ENCODE assay signal across 31 cellular contexts in genomic region chr20:10741060-10741459, GRCh38.
DNase-seq lines count a peak whose midpoint lies in the region; ATAC-seq and TF ChIP-seq lines count a peak whose summit lies in the region.
"Had no signal": no experiment of that assay in that cellular context is flagged by ENCODE, and none has a peak within 500 bp of the region (broad histone marks: within the 10 kb centered on the region; RNA-seq: fewer than 3 reads in every experiment).

No MANE protein-coding gene starts in this region.

- WGBS in esophagus squamous epithelium, 2 donors = 57 to 58% methylated on average over 5 of the region's 5 CpGs
- WGBS in liver = 44% methylated on average over 5 of the region's 5 CpGs
- WGBS in smooth muscle cell (ENCODE audit: low lambda C conversion rate) = 80% methylated on average over 5 of the region's 5 CpGs

- TF ChIP-seq CTCF in esophagus squamous epithelium (IDR thresholded peaks at IDR 0.05) (no peak), liver (IDR thresholded peaks at IDR 0.05; ENCODE audit: low read depth, low read length, missing input control) (no peak), smooth muscle cell (IDR thresholded peaks at IDR 0.05; ENCODE audit: borderline replicate concordance, insufficient read depth, poor library complexity, severe bottlenecking) (no peak)

- no peaks in the 10 kb centered on the region for H4K20me1 ChIP-seq in smooth muscle cell (ENCODE audit: low read depth)

- H3K9me3 ChIP-seq in esophagus squamous epithelium (no peaks in the 10 kb centered on the region), liver (ENCODE audit: control insufficient read depth in 4 of 4, low read length in 3 of 4) (no peaks in the 10 kb centered on the region), smooth muscle cell (replicated peaks; ENCODE audit: low read depth) (no peaks in the 10 kb centered on the region)
- H3K9me3 ChIP-seq: lower lobe of right lung, mucosa of descending colon, Peyer's patch, sigmoid colon had no signal

- H3K27me3 ChIP-seq in esophagus squamous epithelium (no peaks in the 10 kb centered on the region), liver (ENCODE audit: control insufficient read depth in 4 of 4, insufficient read depth in 4 of 4, low read length in 3 of 4) (no peaks in the 10 kb centered on the region), smooth muscle cell (ENCODE audit: low read depth) (no peaks in the 10 kb centered on the region)
- H3K27me3 ChIP-seq: cardiac muscle cell, Peyer's patch, sigmoid colon had no signal

- H3K36me3 ChIP-seq in esophagus squamous epithelium (no peaks in the 10 kb centered on the region), liver (ENCODE audit: control insufficient read depth in 4 of 4, insufficient read depth in 3 of 4, low read depth in 1 of 4, low read length in 3 of 4) (no peaks in the 10 kb centered on the region), smooth muscle cell (ENCODE audit: low read depth) (no peaks in the 10 kb centered on the region)
- H3K36me3 ChIP-seq: cardiac muscle cell, lower lobe of right lung, Peyer's patch, sigmoid colon had no signal

- no peak overlapping the region for H3K4me2 ChIP-seq in smooth muscle cell

- H2AFZ ChIP-seq in smooth muscle cell (ENCODE audit: low read depth) = no peak overlapping the region
- H2AFZ ChIP-seq: parathyroid adenoma had no signal

- peak; percentile 81 for ATAC-seq in Right ventricle myocardium inferior
- ATAC-seq in HG02588 (IDR thresholded peaks at IDR 0.05; ENCODE audit: unreplicated experiment) = no peak
- ATAC-seq: lower lobe of right lung, mucosa of descending colon, WTC11 had no signal

- no peaks in the 10 kb centered on the region for H3F3A ChIP-seq in smooth muscle cell (ENCODE audit: low read depth)

- TF ChIP-seq POLR2A in esophagus squamous epithelium (IDR thresholded peaks at IDR 0.05) = no peak

- intact Hi-C loops in Right ventricle myocardium inferior (cut with DNase I) = loop anchor here (10.0 kb wide), 1 partner anchor 124 kb away; no protein-coding TSS in a partner anchor
- intact Hi-C loops in cardiac septum (cut with DNase I) = no loop called here
- intact Hi-C loops in esophagus squamous epithelium (cut with DNase I) = no loop called here

- peak overlapping the region in 3 of 4 donors; percentile 74 to 80 (median 78) for H3K27ac ChIP-seq in esophagus squamous epithelium
- H3K27ac ChIP-seq in liver (ENCODE audit: low read depth in 1 of 2, low read length in 2 of 2) = no peak overlapping the region
- H3K27ac ChIP-seq in smooth muscle cell (ENCODE audit: low read depth) = no peak overlapping the region
- H3K27ac ChIP-seq: cardiac muscle cell, lower lobe of right lung, parathyroid adenoma, Peyer's patch, sigmoid colon had no signal

- TF ChIP-seq RAD21 in liver (IDR thresholded peaks at IDR 0.05) = peak in 1 of 2 donors; percentile 8

- no peak overlapping the region for H3K9ac ChIP-seq in liver (ENCODE audit: low read depth in 1 of 2, low read length in 2 of 2)
- H3K9ac ChIP-seq in smooth muscle cell (ENCODE audit: low read depth) = no peak overlapping the region
- H3K9ac ChIP-seq: parathyroid adenoma had no signal

- H3K4me3 ChIP-seq in esophagus squamous epithelium (no peak overlapping the region), liver (ENCODE audit: low read depth in 1 of 3, low read length in 3 of 3) (no peak overlapping the region), smooth muscle cell (no peak overlapping the region)
- H3K4me3 ChIP-seq: cardiac muscle cell, lower lobe of right lung, mucosa of descending colon, Peyer's patch, sigmoid colon had no signal

- H3K4me1 ChIP-seq in esophagus squamous epithelium = peaks cover 0 to 47% (median 25%) of the 10 kb centered on the region in 3 donors
- peaks cover 0 to 2% (median 1%) of the 10 kb centered on the region in 4 donors for H3K4me1 ChIP-seq in liver (ENCODE audit: control insufficient read depth in 4 of 4, insufficient read depth in 4 of 4, low read length in 3 of 4)
- peaks cover 6% of the 10 kb centered on the region for H3K4me1 ChIP-seq in smooth muscle cell (ENCODE audit: low read depth)
- H3K4me1 ChIP-seq: parathyroid adenoma, Peyer's patch, sigmoid colon had no signal

- DNase-seq in Right ventricle myocardium inferior (ENCODE audit: missing footprints) = peak; percentile 48
- no peak for DNase-seq in cardiac septum (ENCODE audit: low spot score)
- no peak for DNase-seq in esophagus squamous epithelium (lab: John Stamatoyannopoulos, UW)
- DNase-seq in stimulated activated CD4-positive, alpha-beta T cell treated with anti-CD3 and anti-CD28 coated beads, Interleukin-2, amount 100 ng/mL, for 24 hours = no peak
- DNase-seq in smooth muscle cell (lab: John Stamatoyannopoulos, UW; ENCODE audit: unreplicated experiment) = no peak
- no peak for DNase-seq in mesenteric fat pad (ENCODE audit: low spot score)
- DNase-seq: activated CD4-positive, alpha-beta T cell treated with anti-CD3 and anti-CD28 coated beads, Interleukin-2, amount 50 U/mL, for 4 hours; activated naive CD4-positive, alpha-beta T cell treated with Interleukin-2 at 50 U/mL for 16 hours; AML-193; amniotic stem cell; CD4-positive, alpha-beta T cell; DMS 273 treated with DMSO at 0.1 percent for 48 hours; endodermal cell; H9; IMR-90; lower lobe of right lung; mucosa of descending colon; NCI-H1092; NCI-H187; NCI-H2171 treated with DMSO at 0.1 percent for 48 hours; NCI-H524; Peyer's patch; sigmoid colon; stimulated activated CD4-positive, alpha-beta T cell treated with anti-CD3 and anti-CD28 coated beads, Interleukin-15, amount 100 ng/mL, for 24 hours; stimulated activated naive CD4-positive, alpha-beta T cell treated with Interleukin-2 at 50 U/mL for 16 hours; T1000 had no signal

- no peaks in the 10 kb centered on the region for H3K79me2 ChIP-seq in smooth muscle cell (ENCODE audit: low read depth)
- H3K79me2 ChIP-seq: parathyroid adenoma had no signal

TF ChIP-seq in liver, 16 proteins besides CTCF, POLR2A, EP300 and RAD21:
- TF ChIP-seq NR2F2 (IDR thresholded peaks at IDR 0.05) (peak; percentile 77), JUND (IDR thresholded peaks at IDR 0.05) (no peak), HNF4A (conservative IDR thresholded peaks at IDR 0.05) (peak; percentile 10 to 15)
TF ChIP-seq in liver: peak in this region for 2.

Comparison
In these comparisons a context has a peak if more than half of its experiments do, and no peak if none do; other contexts are left out.
1. H3K27ac ChIP-seq: peak in esophagus squamous epithelium (3 of 4); none in liver (0 of 2) and smooth muscle cell (single experiment).